In the genomic region with DNA sequence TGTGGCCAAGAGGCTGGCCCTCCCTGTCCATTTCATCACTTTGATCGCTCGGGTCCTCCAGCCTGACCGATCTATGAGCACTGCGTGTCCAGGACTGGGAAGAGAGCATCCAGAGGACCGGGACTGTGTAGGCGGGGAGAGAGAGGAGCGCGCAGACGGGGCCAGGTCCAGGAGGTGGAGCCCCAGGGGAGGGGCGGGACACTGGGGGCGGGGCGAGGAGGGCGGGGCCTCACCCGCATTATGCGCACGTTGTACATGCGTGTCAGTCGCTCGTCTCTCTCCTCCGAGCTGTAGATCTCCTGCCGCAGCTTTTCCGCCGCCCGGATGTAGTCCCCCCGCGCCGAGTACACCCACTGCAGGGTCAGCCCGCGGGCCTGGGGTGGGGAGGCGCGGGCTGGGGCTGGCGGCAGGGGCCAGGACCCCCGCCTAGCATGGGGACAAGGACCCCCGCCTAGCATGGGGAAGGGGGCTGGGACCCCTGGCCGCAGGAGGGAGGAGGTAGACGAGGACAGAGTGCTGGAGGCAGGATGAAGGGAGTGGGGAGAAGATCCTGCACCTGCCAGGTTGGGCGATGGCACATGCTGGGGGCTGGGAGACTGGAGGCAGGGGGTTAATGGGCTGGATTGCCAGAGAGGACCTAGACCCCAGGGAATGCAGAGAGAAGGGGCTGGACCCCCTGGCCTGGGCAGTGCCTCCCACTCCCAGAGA, we compare ENCODE assay signal across 8 cellular contexts. TPM values are rescaled to one million over a fixed set of nuclear protein-coding genes. Genes with fewer than 3 reads are reported as not detected.
DNase-seq lines count a peak whose midpoint lies in the region; ATAC-seq and TF ChIP-seq lines count a peak whose summit lies in the region.

No MANE protein-coding gene starts in this region.

- no peaks in the 10 kb centered on the region for H3K9me3 Mint-ChIP-seq in chondrocyte (ENCODE audit: low read depth)

- H3K27me3 Mint-ChIP-seq in chondrocyte (ENCODE audit: low read depth): no peaks in the 10 kb centered on the region

- H3K27me3 ChIP-seq in left lung: peaks cover 0 to 9% of the 10 kb centered on the region in 2 donors

- no peak overlapping the region for H3K27ac Mint-ChIP-seq in chondrocyte (ENCODE audit: unreplicated experiment)

- in situ Hi-C loops in GM13977 (cut with MboI; ENCODE audit: low pct_unique_long_range_greater_than_20kb, low sequenced_read_pairs, unreplicated experiment): no loop called here

- H3K4me3 ChIP-seq in left lung: peak overlapping the region; percentile 24 to 26

- no peaks in the 10 kb centered on the region for H3K9me3 ChIP-seq in left lung

- H3K36me3 Mint-ChIP-seq in chondrocyte (ENCODE audit: low read depth): peaks cover under 1% of the 10 kb centered on the region

- peak; percentile 78 for ATAC-seq in HG02973 (IDR thresholded peaks at IDR 0.05; ENCODE audit: unreplicated experiment)
- ATAC-seq in left lung: peak; percentile 99

- TF ChIP-seq CTCF in GM13977 (IDR thresholded peaks at IDR 0.05; ENCODE audit: extremely low read depth, insufficient read depth, missing control alignments) (no peak), chondrocyte (IDR thresholded peaks at IDR 0.05) (no peak), left lung (IDR thresholded peaks at IDR 0.05) (no peak)

- intact Hi-C loops in left lung (cut with DNase I): no loop called here

- H3K4me1 Mint-ChIP-seq in chondrocyte (ENCODE audit: low read depth): peaks cover 7% of the 10 kb centered on the region

- DNase-seq in GM13977 (ENCODE audit: low spot score): peak; percentile 99
- DNase-seq in NCI-H226: peak; percentile 75
- peak; percentile 84 to 86 for DNase-seq in activated CD4-positive, alpha-beta T cell treated with anti-CD3 and anti-CD28 coated beads for 4 hours
- no peak for DNase-seq in chondrocyte (ENCODE audit: low spot score)
- peak; percentile 77 to 94 for DNase-seq in left lung
- peak; percentile 86 to 87 for DNase-seq in stimulated activated CD4-positive, alpha-beta T cell treated with anti-CD3 and anti-CD28 coated beads, Interleukin-4, amount 100 ng/mL, for 4 hours
- no peak for DNase-seq in DMS114 treated with DMSO at 0.1 percent for 48 hours (lab: John Stamatoyannopoulos, UW; ENCODE audit: unreplicated experiment)

- peak overlapping the region; percentile 65 for H3K4me3 Mint-ChIP-seq in chondrocyte (ENCODE audit: unreplicated experiment)

- H3K27ac ChIP-seq in left lung: peak overlapping the region in 1 of 2 donors; percentile 48

- peaks cover 0 to 13% of the 10 kb centered on the region in 2 donors for H3K4me1 ChIP-seq in left lung

- H3K36me3 ChIP-seq in left lung: no peaks in the 10 kb centered on the region

RNA-seq across cellular contexts. Expression of gene MOSPD3, which starts 14.3 kb away (rescaled TPM):
- total RNA-seq in chondrocyte (13.9 to 17.5 TPM (median 17.3 TPM) in 3 replicates), left lung (10 to 100 TPM; 15.7 to 18.8 TPM)

RNA-seq across cellular contexts. Expression of gene TFR2, which starts 14.7 kb away (rescaled TPM):
- total RNA-seq in chondrocyte (0.87 to 2.1 TPM (median 1.8 TPM) in 3 replicates), left lung (1 to 10 TPM in 1 of 2 donors, under 1 TPM in 1; 0.67 to 1.8 TPM)

RNA-seq across cellular contexts. Expression of gene PCOLCE, which starts 24.5 kb away (rescaled TPM):
- total RNA-seq in chondrocyte (153 to 203 TPM (median 153 TPM) in 3 replicates), left lung (100 to 1,000 TPM; 158 to 204 TPM)

RNA-seq across cellular contexts. Expression of gene ACTL6B, which starts 29.6 kb away (rescaled TPM):
- total RNA-seq in chondrocyte: not detected in 3 replicates
- not detected for total RNA-seq in left lung

RNA-seq across cellular contexts. Expression of gene FBXO24, which starts 40.6 kb away (rescaled TPM):
- 0.57 to 1.2 TPM (median 0.82 TPM) in 3 replicates for total RNA-seq in chondrocyte
- total RNA-seq in left lung: under 1 TPM; 0.37 to 0.44 TPM

Comparison
In these comparisons a context has a peak if more than half of its experiments do, and no peak if none do; other contexts are left out.
1. DNase-seq: peak in GM13977 (single experiment), NCI-H226 (single experiment), activated CD4-positive, alpha-beta T cell treated with anti-CD3 and anti-CD28 coated beads for 4 hours (2 of 2), left lung (2 of 2) and stimulated activated CD4-positive, alpha-beta T cell treated with anti-CD3 and anti-CD28 coated beads, Interleukin-4, amount 100 ng/mL, for 4 hours (2 of 2); none in chondrocyte (single experiment) and DMS114 treated with DMSO at 0.1 percent for 48 hours (single experiment).